17 cellular contexts compared by ENCODE assay signal in genomic region chr18:45745817-45746461, GRCh38. TPM values are rescaled to one million over a fixed set of nuclear protein-coding genes. Genes with fewer than 3 reads are reported as not detected.
DNase-seq lines count a peak whose midpoint lies in the region; ATAC-seq, FAIRE-seq and TF ChIP-seq lines count a peak whose summit lies in the region.
"Had no signal": no experiment of that assay in that cellular context is flagged by ENCODE, and none has a peak within 500 bp of the region (broad histone marks: within the 10 kb centered on the region; RNA-seq: fewer than 3 reads in every experiment).

No MANE protein-coding gene starts in this region.

- H3K18ac ChIP-seq in H1 (ENCODE audit: extremely low read depth, low read length), result no peak overlapping the region

- H3F3A ChIP-seq in Loucy (ENCODE audit: low read depth), result no peaks in the 10 kb centered on the region

- H3K9me3 ChIP-seq in BLaER1 (peaks cover 6% of the 10 kb centered on the region; the same call in 1 of the 2 replicates), Loucy (ENCODE audit: insufficient read depth, low read depth, low read length) (no peaks in the 10 kb centered on the region), H1 (ENCODE audit: insufficient read depth in 2 of 2, low read depth in 1 of 2, low read length in 1 of 2) (no peaks in the 10 kb centered on the region), mucosa of descending colon (no peaks in the 10 kb centered on the region)
- H3K9me3 ChIP-seq: MG63 had no signal

- H3K4me1 ChIP-seq in BLaER1, result peaks cover 28% of the 10 kb centered on the region
- peaks cover 26% of the 10 kb centered on the region for H3K4me1 ChIP-seq in Loucy (ENCODE audit: insufficient read depth, low read length, poor library complexity, severe bottlenecking)
- peaks cover 0 to 2% (median under 1%) of the 10 kb centered on the region in 4 experiments; a peak in 1 of 7 replicates for H3K4me1 ChIP-seq in H1 (replicated peaks in 1 of 4; ENCODE audit: control insufficient read depth in 3 of 4, insufficient read depth in 4 of 4, low read length in 3 of 4)
- H3K4me1 ChIP-seq in mucosa of descending colon (ENCODE audit: low read depth), result no peaks in the 10 kb centered on the region
- H3K4me1 ChIP-seq: neural progenitor cell had no signal

- H4K20me1 ChIP-seq in BLaER1 (no peaks in the 10 kb centered on the region), Loucy (ENCODE audit: insufficient read depth, low read length, poor library complexity, severe bottlenecking) (no peaks in the 10 kb centered on the region), H1 (replicated peaks in 1 of 2; ENCODE audit: control insufficient read depth in 1 of 2, insufficient read depth in 2 of 2, low read length in 2 of 2) (no peaks in the 10 kb centered on the region)

- no peak overlapping the region for H3K56ac ChIP-seq in H1 (replicated peaks; ENCODE audit: insufficient read length, low read depth, low read length)

- peak overlapping the region; percentile 53 for H3K4ac ChIP-seq in H1 (replicated peaks; ENCODE audit: insufficient read length, low read depth, low read length)

- H3K79me2 ChIP-seq in Loucy (ENCODE audit: insufficient read depth, low read length) (no peaks in the 10 kb centered on the region), H1 (ENCODE audit: control insufficient read depth in 1 of 2, insufficient read depth in 2 of 2, low read length in 2 of 2) (no peaks in the 10 kb centered on the region)

- no peak overlapping the region for H4K91ac ChIP-seq in H1 (replicated peaks; ENCODE audit: insufficient read length, low read length)

- TF ChIP-seq EP300 in H1 (IDR thresholded peaks at IDR 0.05; ENCODE audit: borderline replicate concordance in 1 of 2, low read depth in 2 of 2, low read length in 2 of 2), result no peak

- H3K14ac ChIP-seq in H1 (ENCODE audit: insufficient read length), result no peak overlapping the region

- H3K9me2 ChIP-seq in Loucy (replicated peaks; ENCODE audit: low read depth, low read length), result no peaks in the 10 kb centered on the region

- H3K23me2 ChIP-seq in H1 (ENCODE audit: low read depth, low read length), result no peaks in the 10 kb centered on the region

- POLR2A ChIA-PET in H1 (lab: Charles Lee; ENCODE audit: partially characterized antibody), result interaction anchor here (1.2 kb wide), 1 partner anchor 61 kb away, joined by 3 read pairs; no protein-coding TSS in a partner anchor

- CTCF ChIA-PET in H1 (lab: Charles Lee; ENCODE audit: partially characterized antibody), result interaction anchor here (0.9 to 5.9 kb wide), 9 partner anchors 10 to 132 kb away, joined by 3 to 29 read pairs (median 5); no protein-coding TSS in a partner anchor

- H2BK12ac ChIP-seq in H1 (ENCODE audit: low read depth, low read length), result no peak overlapping the region

- H3K79me1 ChIP-seq in H1 (ENCODE audit: low read depth, low read length), result no peaks in the 10 kb centered on the region

- no peak for TF ChIP-seq POLR2A in H1 (IDR thresholded peaks at IDR 0.05; ENCODE audit: control extremely low read depth in 1 of 2, low read depth in 2 of 2, low read length in 2 of 2)

- TF ChIP-seq CTCF in Loucy (conservative IDR thresholded peaks at IDR 0.05; ENCODE audit: low read length), result no peak
- TF ChIP-seq CTCF in H1 (IDR thresholded peaks at IDR 0.05; ENCODE audit: control extremely low read depth in 1 of 3, insufficient read depth in 1 of 3, low read depth in 1 of 3, low read length in 3 of 3), result no peak
- TF ChIP-seq CTCF in mucosa of descending colon (IDR thresholded peaks at IDR 0.05), result no peak

- H2BK15ac ChIP-seq in H1 (ENCODE audit: low read length), result no peak overlapping the region

- H4K8ac ChIP-seq in H1 (ENCODE audit: extremely low read depth, insufficient read depth, low read length), result no peak overlapping the region

- no peak overlapping the region for H2BK120ac ChIP-seq in H1 (replicated peaks; ENCODE audit: low read depth, low read length)

- ATAC-seq in mucosa of descending colon (peak; percentile 73), GM21360 (IDR thresholded peaks at IDR 0.05; ENCODE audit: unreplicated experiment) (no peak), HG02610 (IDR thresholded peaks at IDR 0.05; ENCODE audit: unreplicated experiment) (no peak)

- H3K27me3 ChIP-seq in BLaER1, result no peaks in the 10 kb centered on the region
- H3K27me3 ChIP-seq in Loucy (ENCODE audit: insufficient read depth, low read length, poor library complexity, severe bottlenecking), result no peaks in the 10 kb centered on the region
- no peaks in the 10 kb centered on the region for H3K27me3 ChIP-seq in H1 (replicated peaks in 1 of 4; ENCODE audit: control insufficient read depth in 3 of 4, extremely low read depth in 1 of 4, insufficient read depth in 3 of 4, low read length in 3 of 4)
- H3K27me3 ChIP-seq: MG63, neural progenitor cell had no signal

- no peak overlapping the region for H3K27ac ChIP-seq in BLaER1
- H3K27ac ChIP-seq in H1 (ENCODE audit: low read depth, low read length), result no peak overlapping the region
- H3K27ac ChIP-seq: neural progenitor cell had no signal

- H3K36me3 ChIP-seq in BLaER1 (no peaks in the 10 kb centered on the region), Loucy (ENCODE audit: insufficient read depth, low read length) (no peaks in the 10 kb centered on the region), H1 (ENCODE audit: control insufficient read depth in 2 of 4, insufficient read depth in 4 of 4, low read length in 3 of 4) (no peaks in the 10 kb centered on the region), mucosa of descending colon (ENCODE audit: low read depth) (no peaks in the 10 kb centered on the region)
- H3K36me3 ChIP-seq: neural progenitor cell had no signal

- H2AFZ ChIP-seq in Loucy (ENCODE audit: low read length) (peak overlapping the region; percentile 16; the same call in 1 of the 2 replicates), H1 (ENCODE audit: low read length) (no peak overlapping the region)
- H2AFZ ChIP-seq: neural progenitor cell had no signal

- H3K9ac ChIP-seq in BLaER1 (no peak overlapping the region), Loucy (ENCODE audit: low read depth, low read length, poor library complexity, severe bottlenecking) (peak overlapping the region; percentile 68), H1 (replicated peaks in 1 of 4; ENCODE audit: extremely low read depth in 1 of 4, low read depth in 3 of 4, low read length in 3 of 4) (no peak overlapping the region)
- H3K9ac ChIP-seq: neural progenitor cell had no signal

- no peak overlapping the region for H2AK5ac ChIP-seq in H1 (ENCODE audit: low read depth, low read length)

- H3K4me2 ChIP-seq in BLaER1 (peak overlapping the region; percentile 25; the same call in 1 of the 2 replicates), Loucy (ENCODE audit: low read depth, low read length, poor library complexity, severe bottlenecking) (peak overlapping the region; percentile 49), H1 (ENCODE audit: insufficient read depth in 1 of 2, low read depth in 2 of 2, low read length in 2 of 2) (no peak overlapping the region)
- H3K4me2 ChIP-seq: neural progenitor cell had no signal

- 93% methylated on average over 5 of the region's 5 CpGs; no CpG with 5 or more reads in 1 of the 2 experiments for WGBS in H1 (ENCODE audit: extremely low coverage in 1 of 2, insufficient coverage in 1 of 2, insufficient read length in 1 of 2, insufficient replicate concordance in 2 of 2, low coverage in 1 of 2, low lambda C conversion rate in 2 of 2, missing lambda C conversion rate in 1 of 2), 2 experiments

- no peak for FAIRE-seq in H1 (lab: Jason Lieb, UNC)
- FAIRE-seq: G401.6, GM12891, urothelium cell line had no signal

- no peak for TF ChIP-seq RAD21 in H1 (IDR thresholded peaks at IDR 0.05 in 1 of 2, conservative IDR thresholded peaks at IDR 0.05 in 1 of 2; ENCODE audit: low read depth in 2 of 2, low read length in 2 of 2)

- DNase-seq in H1 (ENCODE audit: low read depth in 1 of 2, low spot score in 2 of 2), result no peak
- DNase-seq in mucosa of descending colon, result peak in 1 of 3 donors; percentile 10
- no peak for DNase-seq in NCI-H510A treated with DMSO at 0.1 percent for 48 hours (lab: John Stamatoyannopoulos, UW)
- no peak for DNase-seq in stimulated activated CD8-positive, alpha-beta memory T cell treated with anti-CD3 and anti-CD28 coated beads, Interleukin-4, amount 100 ng/mL, for 48 hours
- DNase-seq: activated CD4-positive, alpha-beta T cell treated with anti-CD3 and anti-CD28 coated beads for 1 hour; activated naive CD4-positive, alpha-beta T cell treated with Interleukin-2 at 50 U/mL for 16 hours; GOT3; MG63; NCI-H2081 had no signal

- H2BK5ac ChIP-seq in H1 (ENCODE audit: low read depth, low read length), result no peak overlapping the region

- H3K23ac ChIP-seq in H1 (ENCODE audit: insufficient read length), result no peak overlapping the region

- H3K4me3 ChIP-seq in BLaER1 (no peak overlapping the region), Loucy (ENCODE audit: low read length, poor library complexity, severe bottlenecking) (peak overlapping the region; percentile 12), H1 (ENCODE audit: extremely low read depth in 1 of 4, insufficient read depth in 2 of 4, low read depth in 3 of 4, low read length in 4 of 4) (no peak overlapping the region), mucosa of descending colon (no peak overlapping the region)
- H3K4me3 ChIP-seq: MG63, neural progenitor cell had no signal

- H2BK20ac ChIP-seq in H1 (ENCODE audit: low read length), result no peak overlapping the region

- intact Hi-C loops in mucosa of descending colon (cut with DNase I, micrococcal nuclease), result no loop called here

- H4K5ac ChIP-seq in H1 (ENCODE audit: insufficient read length, low read depth, low read length), result no peak overlapping the region

TF ChIP-seq in H1, 55 proteins besides CTCF, POLR2A, EP300 and RAD21:
- no peak for TF ChIP-seq NRF1 (IDR thresholded peaks at IDR 0.05; ENCODE audit: low read depth, low read length)
- no peak for TF ChIP-seq SAP30 (IDR thresholded peaks at IDR 0.05; ENCODE audit: insufficient read depth, insufficient replicate concordance, low read length)
- TF ChIP-seq RNF2 (IDR thresholded peaks at IDR 0.05; ENCODE audit: borderline replicate concordance, low read depth, low read length, missing control alignments, poor library complexity, severe bottlenecking), result no peak
- no peak for TF ChIP-seq GTF2F1 (IDR thresholded peaks at IDR 0.05; ENCODE audit: borderline replicate concordance, low read depth, low read length)
- no peak for TF ChIP-seq CBX5 (IDR thresholded peaks at IDR 0.05; ENCODE audit: low read depth, low read length)
- TF ChIP-seq KDM4A (IDR thresholded peaks at IDR 0.05; ENCODE audit: low read depth, low read length, severe bottlenecking), result no peak

RNA-seq across cellular contexts. Expression of gene SLC14A1, which starts 22.0 kb away (rescaled TPM):
- not detected in 2 replicates for total RNA-seq in H1 (2021; fragmentation: NEBNext Ultra II Directional; extraction: Animal tissue kit (Norgen Biotek cat#: 25700))
- polyA plus RNA-seq in H1 (2011; rRNA removed), result 0.18 and 0.25 TPM in 2 replicates
- polyA plus RNA-seq in H1 (2011; cell fraction: cytosol; rRNA removed), result 0.12 TPM
- polyA plus RNA-seq in H1 (2011; cell fraction: nucleus; rRNA removed), result 0.51 TPM
- 0.04 to 0.39 TPM (median 0.06 TPM) in 3 of 4 replicates, not detected in the other for polyA plus RNA-seq in H1 (2012, experiment 1 of 2)
- not detected for polyA plus RNA-seq in H1 (2012, experiment 2 of 2)
- 0.08 TPM for polyA plus RNA-seq in H1 (2013, experiment 1 of 2)
- polyA plus RNA-seq in H1 (2013, experiment 2 of 2), result 0.07 TPM
- 0.32 TPM in 1 of 2 replicates, not detected in the other for polyA minus RNA-seq in H1 (2011; rRNA and poly(A)+ RNA removed)
- not detected for polyA minus RNA-seq in H1 (2011; cell fraction: cytosol; rRNA and poly(A)+ RNA removed)
- not detected for polyA minus RNA-seq in H1 (2011; cell fraction: nucleus; rRNA and poly(A)+ RNA removed)
- 1 to 10 TPM in 2 of 3 donors, under 1 TPM in 1; 0.46 to 1.1 (median 1.1) TPM for total RNA-seq in mucosa of descending colon

Comparison
In these comparisons a context has a peak if more than half of its experiments do, and no peak if none do; other contexts are left out.
1. H3K4me2 ChIP-seq: peak in BLaER1 (single experiment) and Loucy (single experiment); none in H1 (0 of 2).